ENCODE assay signal across 1 cellular context in the genomic region with DNA sequence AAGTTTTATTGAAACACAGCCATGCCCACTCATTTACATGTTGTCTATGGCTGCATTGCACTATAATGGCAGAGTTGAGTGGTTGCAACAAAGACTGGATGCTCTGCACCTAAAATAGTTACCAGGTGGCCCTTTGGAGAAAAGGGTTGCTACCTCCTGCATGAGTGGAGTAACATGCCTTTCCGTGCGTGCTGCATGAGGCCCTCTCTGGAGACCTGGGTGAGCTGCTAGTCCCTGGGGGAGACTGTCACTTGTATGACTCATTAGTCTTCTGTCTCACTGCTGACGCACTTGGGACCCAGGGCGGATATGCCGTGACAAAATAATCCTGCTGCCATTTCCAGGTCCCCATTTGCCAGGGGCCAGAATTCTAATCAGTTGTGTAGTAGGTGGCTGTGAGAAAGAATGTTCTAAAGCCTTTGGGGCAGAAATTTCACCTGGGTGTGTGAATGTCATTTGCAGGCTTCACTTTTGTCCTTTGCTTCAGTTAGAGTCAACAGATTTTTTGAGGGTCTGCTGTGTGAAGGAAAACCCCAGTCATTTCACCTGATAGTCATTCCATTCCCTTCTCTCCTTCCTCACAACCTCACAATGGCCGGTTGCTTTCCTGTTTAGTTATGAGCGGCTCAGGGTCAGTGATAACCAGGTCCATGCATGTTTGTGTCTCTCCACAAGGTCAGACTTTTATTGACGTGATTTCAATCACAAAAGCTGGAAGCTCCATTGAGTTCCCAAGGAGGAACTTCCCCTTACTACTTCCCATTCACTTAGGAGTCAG.
A peak's percentile ranks its signal among the peaks of the same experiment; 100 is the strongest.
TF ChIP-seq lines count a peak whose summit lies in the region.

No MANE protein-coding gene starts in this region.

TF ChIP-seq in HepG2, 621 proteins besides CTCF, POLR2A, EP300 and RAD21 (continued from another document):
- TF ChIP-seq HOMEZ (CRISPR knock-in tag; IDR thresholded peaks at IDR 0.05; ENCODE audit: low read depth): peak; percentile 7; the same call in 1 of the 2 replicates
- TF ChIP-seq U2AF2 (IDR thresholded peaks at IDR 0.05; ENCODE audit: low read depth, low read length): no peak
- TF ChIP-seq, protein P1, sequence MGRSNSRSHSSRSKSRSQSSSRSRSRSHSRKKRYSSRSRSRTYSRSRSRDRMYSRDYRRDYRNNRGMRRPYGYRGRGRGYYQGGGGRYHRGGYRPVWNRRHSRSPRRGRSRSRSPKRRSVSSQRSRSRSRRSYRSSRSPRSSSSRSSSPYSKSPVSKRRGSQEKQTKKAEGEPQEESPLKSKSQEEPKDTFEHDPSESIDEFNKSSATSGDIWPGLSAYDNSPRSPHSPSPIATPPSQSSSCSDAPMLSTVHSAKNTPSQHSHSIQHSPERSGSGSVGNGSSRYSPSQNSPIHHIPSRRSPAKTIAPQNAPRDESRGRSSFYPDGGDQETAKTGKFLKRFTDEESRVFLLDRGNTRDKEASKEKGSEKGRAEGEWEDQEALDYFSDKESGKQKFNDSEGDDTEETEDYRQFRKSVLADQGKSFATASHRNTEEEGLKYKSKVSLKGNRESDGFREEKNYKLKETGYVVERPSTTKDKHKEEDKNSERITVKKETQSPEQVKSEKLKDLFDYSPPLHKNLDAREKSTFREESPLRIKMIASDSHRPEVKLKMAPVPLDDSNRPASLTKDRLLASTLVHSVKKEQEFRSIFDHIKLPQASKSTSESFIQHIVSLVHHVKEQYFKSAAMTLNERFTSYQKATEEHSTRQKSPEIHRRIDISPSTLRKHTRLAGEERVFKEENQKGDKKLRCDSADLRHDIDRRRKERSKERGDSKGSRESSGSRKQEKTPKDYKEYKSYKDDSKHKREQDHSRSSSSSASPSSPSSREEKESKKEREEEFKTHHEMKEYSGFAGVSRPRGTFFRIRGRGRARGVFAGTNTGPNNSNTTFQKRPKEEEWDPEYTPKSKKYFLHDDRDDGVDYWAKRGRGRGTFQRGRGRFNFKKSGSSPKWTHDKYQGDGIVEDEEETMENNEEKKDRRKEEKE (IDR thresholded peaks at IDR 0.05): no peak
- TF ChIP-seq ZSCAN25 (CRISPR knock-in tag; IDR thresholded peaks at IDR 0.05): no peak
- TF ChIP-seq, protein P2, sequence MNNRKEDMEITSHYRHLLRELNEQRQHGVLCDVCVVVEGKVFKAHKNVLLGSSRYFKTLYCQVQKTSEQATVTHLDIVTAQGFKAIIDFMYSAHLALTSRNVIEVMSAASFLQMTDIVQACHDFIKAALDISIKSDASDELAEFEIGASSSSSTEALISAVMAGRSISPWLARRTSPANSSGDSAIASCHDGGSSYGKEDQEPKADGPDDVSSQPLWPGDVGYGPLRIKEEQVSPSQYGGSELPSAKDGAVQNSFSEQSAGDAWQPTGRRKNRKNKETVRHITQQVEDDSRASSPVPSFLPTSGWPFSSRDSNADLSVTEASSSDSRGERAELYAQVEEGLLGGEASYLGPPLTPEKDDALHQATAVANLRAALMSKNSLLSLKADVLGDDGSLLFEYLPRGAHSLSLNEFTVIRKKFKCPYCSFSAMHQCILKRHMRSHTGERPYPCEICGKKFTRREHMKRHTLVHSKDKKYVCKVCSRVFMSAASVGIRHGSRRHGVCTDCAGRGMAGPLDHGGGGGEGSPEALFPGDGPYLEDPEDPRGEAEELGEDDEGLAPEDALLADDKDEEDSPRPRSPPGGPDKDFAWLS (CRISPR knock-in tag; IDR thresholded peaks at IDR 0.05; ENCODE audit: borderline replicate concordance): no peak
- peak; percentile 42 for TF ChIP-seq FOXA3 (CRISPR knock-in tag; IDR thresholded peaks at IDR 0.05)
- TF ChIP-seq FOSL2 (CRISPR knock-in tag; IDR thresholded peaks at IDR 0.05): peak; percentile 84
- TF ChIP-seq TFDP2 (CRISPR knock-in tag; IDR thresholded peaks at IDR 0.05): no peak
- peak; percentile 48; the same call in 1 of the 2 replicates for TF ChIP-seq PAXIP1 (CRISPR knock-in tag; conservative IDR thresholded peaks at IDR 0.05)
- peak; percentile 66; the same call in 1 of the 2 replicates for TF ChIP-seq SALL1 (CRISPR knock-in tag; IDR thresholded peaks at IDR 0.05)
- no peak for TF ChIP-seq ZNF367 (CRISPR knock-in tag; IDR thresholded peaks at IDR 0.05; ENCODE audit: borderline replicate concordance)
- TF ChIP-seq FOXA1 (IDR thresholded peaks at IDR 0.05): no peak
- 0 out of 2 replicates have a peak, but pooled peaks have one; percentile 11 for TF ChIP-seq FOXA1 (CRISPR knock-in tag; IDR thresholded peaks at IDR 0.05)
- peak; percentile 38; the same call in 1 of the 2 replicates for TF ChIP-seq GATAD2A (CRISPR knock-in tag; IDR thresholded peaks at IDR 0.05)
- TF ChIP-seq ZNF331 (CRISPR knock-in tag; IDR thresholded peaks at IDR 0.05): no peak; the same call in 1 of the 2 replicates
- TF ChIP-seq ZSCAN21 (CRISPR knock-in tag; IDR thresholded peaks at IDR 0.05; ENCODE audit: borderline replicate concordance): no peak
- no peak for TF ChIP-seq HMGA1 (CRISPR knock-in tag; conservative IDR thresholded peaks at IDR 0.05)
- peak; percentile 31; the same call in 1 of the 2 replicates for TF ChIP-seq ZNF788 (CRISPR knock-in tag; IDR thresholded peaks at IDR 0.05; ENCODE audit: borderline replicate concordance)
- no peak for TF ChIP-seq STAT5B (CRISPR knock-in tag; IDR thresholded peaks at IDR 0.05)
- TF ChIP-seq CEBPZ (IDR thresholded peaks at IDR 0.05; ENCODE audit: low read length): no peak
- TF ChIP-seq ZFX (CRISPR knock-in tag; IDR thresholded peaks at IDR 0.05; ENCODE audit: low read depth): 0 out of 2 replicates have a peak, but pooled peaks have one; percentile 15
